In genomic region chr10:103105462-103105861, GRCh38 we compare ENCODE assay signal across 19 cellular contexts.
DNase-seq lines count a peak whose midpoint lies in the region; ATAC-seq, FAIRE-seq and TF ChIP-seq lines count a peak whose summit lies in the region.
"Had no signal": no experiment of that assay in that cellular context is flagged by ENCODE, and none has a peak within 500 bp of the region (broad histone marks: within the 10 kb centered on the region; RNA-seq: fewer than 3 reads in every experiment).

No MANE protein-coding gene starts in this region.

- no peak for ATAC-seq in GM19395 (IDR thresholded peaks at IDR 0.05; ENCODE audit: unreplicated experiment)
- ATAC-seq: GM23338 had no signal

- peaks cover 2% of the 10 kb centered on the region for H3K4me1 Mint-ChIP-seq in activated CD4-positive, alpha-beta T cell treated with anti-CD3 and anti-CD28 coated beads, Interleukin-2, amount 10 ng/mL, durations not matched to agents 24 days and 14 days

- peaks cover 14 to 19% of the 10 kb centered on the region in 2 experiments for H3K36me3 ChIP-seq in HEK293 (ENCODE audit: control insufficient read depth in 2 of 2, insufficient read depth in 1 of 2, low read length in 2 of 2)
- H3K36me3 ChIP-seq: BE2C had no signal

- intact Hi-C loops in activated CD4-positive, alpha-beta T cell treated with anti-CD3 and anti-CD28 coated beads, Interleukin-2, amount 10 ng/mL, durations not matched to agents 24 days and 14 days (cut with micrococcal nuclease), result no loop called here

- no peak for DNase-seq in D721Med (ENCODE audit: insufficient read length, low spot score)
- DNase-seq in activated CD4-positive, alpha-beta T cell treated with anti-CD3 and anti-CD28 coated beads, Interleukin-2, amount 10 ng/mL, durations not matched to agents 24 days and 14 days, result no peak
- no peak for DNase-seq in stimulated activated CD4-positive, alpha-beta T cell treated with anti-CD3 and anti-CD28 coated beads, Interleukin-4, amount 100 ng/mL, for 24 hours
- DNase-seq: ACHN; BE2C; C1 segment of cervical spinal cord; Caco-2; CD4-positive, CD25-positive, alpha-beta regulatory T cell; DMS153; DMS79; GDM1; HCEC 1CT; HFFc6; KG1 had no signal

- no peaks in the 10 kb centered on the region for H3K27me3 Mint-ChIP-seq in activated CD4-positive, alpha-beta T cell treated with anti-CD3 and anti-CD28 coated beads, Interleukin-2, amount 10 ng/mL, durations not matched to agents 24 days and 14 days
- H3K27me3 Mint-ChIP-seq: CD4-positive, CD25-positive, alpha-beta regulatory T cell had no signal

- H3K27ac ChIP-seq in HEK293 (ENCODE audit: extremely low read depth, low read depth, low read length), result no peak overlapping the region

- H3K27ac Mint-ChIP-seq in activated CD4-positive, alpha-beta T cell treated with anti-CD3 and anti-CD28 coated beads, Interleukin-2, amount 10 ng/mL, durations not matched to agents 24 days and 14 days, result no peak overlapping the region
- H3K27ac Mint-ChIP-seq: GM23338, HFFc6 had no signal

- no peak overlapping the region for H3K4me3 ChIP-seq in HEK293 (ENCODE audit: low read depth, low read length)
- H3K4me3 ChIP-seq: GM23338 had no signal

- POLR2A ChIA-PET in HEK293 (lab: Yijun Ruan, JAX), result no interaction called here

- CTCF ChIA-PET in HEK293 (lab: Yijun Ruan, JAX), result interaction anchor here (1.0 to 1.1 kb wide), 3 partner anchors 19 to 188 kb away, joined by 3 to 4 read pairs (median 3); partner anchors contain the start of gene CNNM2

- H3K4me1 ChIP-seq in HEK293 (ENCODE audit: control insufficient read depth, insufficient read depth, low read length), result peaks cover 6% of the 10 kb centered on the region; the same call in 1 of the 2 replicates
- H3K4me1 ChIP-seq: BE2C, Caco-2 had no signal

- H3K9me3 ChIP-seq in HEK293 (ENCODE audit: control insufficient read depth, insufficient read depth, low read depth, low read length), result no peaks in the 10 kb centered on the region
- H3K9me3 ChIP-seq: BE2C, Caco-2 had no signal

- FAIRE-seq in D721Med (lab: Jason Lieb, UNC) (peak; percentile 32), islet of Langerhans (lab: Jason Lieb, UNC) (peak; percentile 36)
- FAIRE-seq: H54 had no signal

- peaks cover 38% of the 10 kb centered on the region for H3K36me3 Mint-ChIP-seq in activated CD4-positive, alpha-beta T cell treated with anti-CD3 and anti-CD28 coated beads, Interleukin-2, amount 10 ng/mL, durations not matched to agents 24 days and 14 days (ENCODE audit: low read depth)

- H3K4me3 Mint-ChIP-seq in activated CD4-positive, alpha-beta T cell treated with anti-CD3 and anti-CD28 coated beads, Interleukin-2, amount 10 ng/mL, durations not matched to agents 24 days and 14 days, result no peak overlapping the region
- H3K4me3 Mint-ChIP-seq: CD4-positive, CD25-positive, alpha-beta regulatory T cell; GM23338; HFFc6 had no signal

- H3K9me3 Mint-ChIP-seq in activated CD4-positive, alpha-beta T cell treated with anti-CD3 and anti-CD28 coated beads, Interleukin-2, amount 10 ng/mL, durations not matched to agents 24 days and 14 days, result no peaks in the 10 kb centered on the region
- H3K9me3 Mint-ChIP-seq: CD4-positive, CD25-positive, alpha-beta regulatory T cell; GM23338; HFFc6 had no signal

- TF ChIP-seq CTCF in D721Med (IDR thresholded peaks at IDR 0.05; ENCODE audit: insufficient read depth, missing control alignments) (no peak), HEK293 (tag by site-specific recombination; IDR thresholded peaks at IDR 0.05) (no peak)

TF ChIP-seq in HEK293, 187 proteins besides CTCF, POLR2A, EP300 and RAD21:
- TF ChIP-seq ATF2 (tag by site-specific recombination; IDR thresholded peaks at IDR 0.05; ENCODE audit: low read depth), result peak; percentile 83
- no peak for TF ChIP-seq SP3 (tag by site-specific recombination; IDR thresholded peaks at IDR 0.05)
- peak; percentile 20; the same call in 1 of the 2 replicates for TF ChIP-seq ZNF629 (tag by site-specific recombination; IDR thresholded peaks at IDR 0.05)
- TF ChIP-seq ZNF266 (tag by site-specific recombination; IDR thresholded peaks at IDR 0.05; ENCODE audit: low read depth), result no peak
